ENCODE assay signal across 1 cellular context in the genomic region with DNA sequence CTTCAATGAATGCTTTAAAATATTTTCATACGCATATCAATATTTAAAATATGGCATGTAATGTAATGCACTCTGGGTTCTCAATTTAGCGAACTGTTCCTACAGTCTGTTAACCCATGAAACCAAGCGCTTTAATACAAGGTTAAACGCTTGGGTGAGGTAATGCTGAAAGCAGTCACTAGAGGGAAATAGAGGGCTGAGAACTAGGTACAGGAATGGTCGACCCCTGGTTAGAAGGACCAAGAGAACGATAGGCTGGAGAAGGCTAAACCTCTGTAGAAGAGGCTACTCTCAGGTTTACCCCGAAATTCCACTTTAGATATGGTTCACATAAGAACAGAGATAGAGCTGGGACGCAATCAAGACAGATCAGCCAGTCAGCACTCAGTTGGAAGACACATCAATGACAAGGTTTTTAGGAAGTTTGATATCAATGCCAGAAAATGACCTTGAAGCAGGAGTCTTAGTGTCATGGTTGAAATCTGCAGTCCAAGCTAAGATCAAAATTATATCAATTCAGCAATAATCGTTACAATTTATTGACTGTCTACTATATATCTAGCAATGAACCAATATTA.
A peak's percentile ranks its signal among the peaks of the same experiment; 100 is the strongest.
TF ChIP-seq lines count a peak whose summit lies in the region.

No MANE protein-coding gene starts in this region.

TF ChIP-seq in IMR-90, 13 proteins besides CTCF, POLR2A, EP300 and RAD21:
- TF ChIP-seq MAFK (IDR thresholded peaks at IDR 0.05; ENCODE audit: low read depth, low read length): 0 out of 2 replicates have a peak, but pooled peaks have one; percentile 4
- no peak for TF ChIP-seq CEBPB (IDR thresholded peaks at IDR 0.05; ENCODE audit: low read depth, low read length)
- no peak for TF ChIP-seq CHD1 (IDR thresholded peaks at IDR 0.05; ENCODE audit: low read depth, low read length)
- peak; percentile 68 for TF ChIP-seq SMC3 (IDR thresholded peaks at IDR 0.05; ENCODE audit: low read depth, low read length)
- TF ChIP-seq, protein P1, sequence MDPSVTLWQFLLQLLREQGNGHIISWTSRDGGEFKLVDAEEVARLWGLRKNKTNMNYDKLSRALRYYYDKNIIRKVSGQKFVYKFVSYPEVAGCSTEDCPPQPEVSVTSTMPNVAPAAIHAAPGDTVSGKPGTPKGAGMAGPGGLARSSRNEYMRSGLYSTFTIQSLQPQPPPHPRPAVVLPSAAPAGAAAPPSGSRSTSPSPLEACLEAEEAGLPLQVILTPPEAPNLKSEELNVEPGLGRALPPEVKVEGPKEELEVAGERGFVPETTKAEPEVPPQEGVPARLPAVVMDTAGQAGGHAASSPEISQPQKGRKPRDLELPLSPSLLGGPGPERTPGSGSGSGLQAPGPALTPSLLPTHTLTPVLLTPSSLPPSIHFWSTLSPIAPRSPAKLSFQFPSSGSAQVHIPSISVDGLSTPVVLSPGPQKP (IDR thresholded peaks at IDR 0.05; ENCODE audit: borderline replicate concordance, low read depth, low read length): no peak
- TF ChIP-seq NFE2L2 (IDR thresholded peaks at IDR 0.05; ENCODE audit: low read depth, low read length): no peak
- no peak for TF ChIP-seq BHLHE40 (IDR thresholded peaks at IDR 0.05; ENCODE audit: low read depth, low read length)
- no peak for TF ChIP-seq RFX5 (IDR thresholded peaks at IDR 0.05; ENCODE audit: low read depth, low read length)
- no peak for TF ChIP-seq MXI1 (IDR thresholded peaks at IDR 0.05; ENCODE audit: borderline replicate concordance, low read depth, low read length)
- no peak for TF ChIP-seq RCOR1 (IDR thresholded peaks at IDR 0.05; ENCODE audit: insufficient replicate concordance, low read length)
